Comparison of ENCODE assay signal across 17 cellular contexts in the genomic region with DNA sequence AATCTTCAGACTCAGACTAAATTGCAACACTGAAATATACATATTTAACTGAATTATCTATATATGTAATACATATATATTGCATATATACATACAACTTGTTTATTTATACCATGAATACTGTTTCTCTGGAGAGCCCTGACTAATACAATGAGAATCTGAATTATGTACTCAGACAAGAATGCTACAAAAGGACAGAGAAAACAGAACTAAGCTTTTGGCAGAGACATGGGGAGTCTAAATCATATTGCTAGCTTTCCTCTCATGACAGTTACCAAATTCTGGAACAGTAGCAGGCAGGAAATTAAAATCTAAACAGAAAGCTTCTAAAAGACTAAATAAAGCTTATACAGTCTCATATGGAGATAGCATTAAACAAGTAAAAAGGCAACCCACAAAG.
DNase-seq lines count a peak whose midpoint lies in the region; ATAC-seq, FAIRE-seq and TF ChIP-seq lines count a peak whose summit lies in the region.
"Had no signal": no experiment of that assay in that cellular context is flagged by ENCODE, and none has a peak within 500 bp of the region (broad histone marks: within the 10 kb centered on the region; RNA-seq: fewer than 3 reads in every experiment).

No MANE protein-coding gene starts in this region.

- no peak overlapping the region for H3K4me3 Mint-ChIP-seq in WTC11
- H3K4me3 Mint-ChIP-seq in natural killer cell: no peak overlapping the region
- H3K4me3 Mint-ChIP-seq: natural killer cell treated with Interleukin-12 subunit alpha and Interleukin-12 subunit beta and Interleukin-15 and Interleukin-18, amount 100 ng/mL, for 72 hours had no signal

- no peak overlapping the region for H3K27ac Mint-ChIP-seq in WTC11
- H3K27ac Mint-ChIP-seq in natural killer cell: no peak overlapping the region
- H3K27ac Mint-ChIP-seq: natural killer cell treated with Interleukin-12 subunit alpha and Interleukin-12 subunit beta and Interleukin-15 and Interleukin-18, amount 100 ng/mL, for 72 hours had no signal

- H3K4me1 Mint-ChIP-seq in WTC11: peaks cover 7% of the 10 kb centered on the region
- no peaks in the 10 kb centered on the region for H3K4me1 Mint-ChIP-seq in natural killer cell

- ATAC-seq in left lung (peak; percentile 31), WTC11 (no peak), natural killer cell (no peak), HG03460 (IDR thresholded peaks at IDR 0.05; ENCODE audit: unreplicated experiment) (no peak)
- ATAC-seq: natural killer cell treated with Interleukin-12 subunit alpha and Interleukin-12 subunit beta and Interleukin-15 and Interleukin-18, amount 100 ng/mL, for 72 hours; sciatic nerve had no signal

- POLR2A ChIA-PET in WTC11 (lab: Charles Lee): no interaction called here

- FAIRE-seq in HTR-8/SVneo (lab: Jason Lieb, UNC) (no peak), bronchial epithelial cell (lab: Jason Lieb, UNC) (no peak)

- intact Hi-C loops in left lung (cut with DNase I) (no loop called here), natural killer cell (cut with micrococcal nuclease) (no loop called here)

- DNase-seq in A172 (ENCODE audit: low spot score) (peak; percentile 77), HTR-8/SVneo (ENCODE audit: insufficient read length, low spot score) (peak; percentile 19), bronchial epithelial cell (ENCODE audit: low read depth) (peak; percentile 69), left lung (no peak), WTC11 (ENCODE audit: low spot score) (no peak), natural killer cell (no peak), DMS 273 (lab: John Stamatoyannopoulos, UW; ENCODE audit: unreplicated experiment) (no peak)
- DNase-seq: 8988T; activated CD8-positive, alpha-beta memory T cell treated with anti-CD3 and anti-CD28 coated beads for 24 hours; activated naive CD4-positive, alpha-beta T cell; Calu3; MM.1S; T-helper 9 cell; testis had no signal

- H3K36me3 ChIP-seq in bronchial epithelial cell (ENCODE audit: control insufficient read depth, insufficient read depth, low read length): no peaks in the 10 kb centered on the region
- no peaks in the 10 kb centered on the region for H3K36me3 ChIP-seq in left lung

- H3K27me3 Mint-ChIP-seq in WTC11 (ENCODE audit: low read depth) (no peaks in the 10 kb centered on the region), natural killer cell (ENCODE audit: low read depth in 2 of 2) (peaks cover 0 to 5% of the 10 kb centered on the region in 2 donors)

- H3K9me3 Mint-ChIP-seq in WTC11: no peaks in the 10 kb centered on the region
- H3K9me3 Mint-ChIP-seq in natural killer cell: no peaks in the 10 kb centered on the region
- H3K9me3 Mint-ChIP-seq: natural killer cell treated with Interleukin-12 subunit alpha and Interleukin-12 subunit beta and Interleukin-15 and Interleukin-18, amount 100 ng/mL, for 72 hours had no signal

- no peaks in the 10 kb centered on the region for H3K9me3 ChIP-seq in left lung
- H3K9me3 ChIP-seq: testis had no signal

- no peaks in the 10 kb centered on the region for H3K36me3 Mint-ChIP-seq in WTC11
- H3K36me3 Mint-ChIP-seq in natural killer cell: no peaks in the 10 kb centered on the region
- H3K36me3 Mint-ChIP-seq: natural killer cell treated with Interleukin-12 subunit alpha and Interleukin-12 subunit beta and Interleukin-15 and Interleukin-18, amount 100 ng/mL, for 72 hours had no signal

- no peak overlapping the region for H3K4me3 ChIP-seq in bronchial epithelial cell (ENCODE audit: low read depth, low read length)
- H3K4me3 ChIP-seq in left lung: no peak overlapping the region
- H3K4me3 ChIP-seq: testis had no signal

- TF ChIP-seq CTCF in bronchial epithelial cell (IDR thresholded peaks at IDR 0.05; ENCODE audit: insufficient read depth, low read length, severe bottlenecking): no peak
- no peak for TF ChIP-seq CTCF in left lung (IDR thresholded peaks at IDR 0.05)
- TF ChIP-seq CTCF in WTC11 (IDR thresholded peaks at IDR 0.05): no peak
- TF ChIP-seq CTCF in natural killer cell (IDR thresholded peaks at IDR 0.05): no peak

- CTCF ChIA-PET in WTC11 (lab: Charles Lee): no interaction called here

- no peaks in the 10 kb centered on the region for H3K4me1 ChIP-seq in left lung
- H3K4me1 ChIP-seq: testis had no signal

- H3K27ac ChIP-seq in left lung: peak overlapping the region in 1 of 2 donors; percentile 27
- H3K27ac ChIP-seq: testis had no signal

- H3K27me3 ChIP-seq in bronchial epithelial cell (ENCODE audit: control insufficient read depth, insufficient read depth, low read length) (no peaks in the 10 kb centered on the region), left lung (no peaks in the 10 kb centered on the region)
- H3K27me3 ChIP-seq: testis had no signal

TF ChIP-seq in WTC11, 78 proteins besides CTCF, POLR2A, EP300 and RAD21:
- TF ChIP-seq, protein P1, sequence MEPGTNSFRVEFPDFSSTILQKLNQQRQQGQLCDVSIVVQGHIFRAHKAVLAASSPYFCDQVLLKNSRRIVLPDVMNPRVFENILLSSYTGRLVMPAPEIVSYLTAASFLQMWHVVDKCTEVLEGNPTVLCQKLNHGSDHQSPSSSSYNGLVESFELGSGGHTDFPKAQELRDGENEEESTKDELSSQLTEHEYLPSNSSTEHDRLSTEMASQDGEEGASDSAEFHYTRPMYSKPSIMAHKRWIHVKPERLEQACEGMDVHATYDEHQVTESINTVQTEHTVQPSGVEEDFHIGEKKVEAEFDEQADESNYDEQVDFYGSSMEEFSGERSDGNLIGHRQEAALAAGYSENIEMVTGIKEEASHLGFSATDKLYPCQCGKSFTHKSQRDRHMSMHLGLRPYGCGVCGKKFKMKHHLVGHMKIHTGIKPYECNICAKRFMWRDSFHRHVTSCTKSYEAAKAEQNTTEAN (CRISPR knock-in tag; IDR thresholded peaks at IDR 0.05): no peak

Comparison
In these comparisons a context has a peak if more than half of its experiments do, and no peak if none do; other contexts are left out.
1. DNase-seq: peak in A172 (single experiment), HTR-8/SVneo (single experiment) and bronchial epithelial cell (single experiment); none in left lung (0 of 2), WTC11 (single experiment), natural killer cell (single experiment) and DMS 273 (single experiment).